In genomic region chr11:86673055-86673843, GRCh38 we compare ENCODE assay signal across 12 cellular contexts. TPM values are rescaled to one million over a fixed set of nuclear protein-coding genes. Genes with fewer than 3 reads are reported as not detected.
DNase-seq lines count a peak whose midpoint lies in the region; ATAC-seq and TF ChIP-seq lines count a peak whose summit lies in the region.
"Had no signal": no experiment of that assay in that cellular context is flagged by ENCODE, and none has a peak within 500 bp of the region (broad histone marks: within the 10 kb centered on the region; RNA-seq: fewer than 3 reads in every experiment).

No MANE protein-coding gene starts in this region.

- H3K27me3 ChIP-seq in right atrium auricular region (no peaks in the 10 kb centered on the region), muscle layer of duodenum (ENCODE audit: low read depth, low read length) (no peaks in the 10 kb centered on the region), vagina (no peaks in the 10 kb centered on the region)

- TF ChIP-seq CTCF in right atrium auricular region (IDR thresholded peaks at IDR 0.05) (no peak), vagina (IDR thresholded peaks at IDR 0.05) (no peak)

- DNase-seq in right atrium auricular region (ENCODE audit: low spot score) (no peak), cardiac septum (ENCODE audit: low spot score) (no peak), vagina (ENCODE audit: extremely low spot score in 2 of 2) (no peak), NCI-H1105 treated with DMSO at 0.1 percent for 48 hours (lab: John Stamatoyannopoulos, UW) (no peak)
- DNase-seq: NCI-H1092, NCI-H774 had no signal

- H3K27ac ChIP-seq in right atrium auricular region (peak overlapping the region; percentile 90 to 92), muscle layer of duodenum (ENCODE audit: low read length) (peak overlapping the region; percentile 86), vagina (peak overlapping the region; percentile 97)

- H3K4me1 Mint-ChIP-seq in activated T-helper 17 cell treated with anti-CD3 and anti-CD28 coated beads, Interleukin-2, amount 50 U/mL, for 72 hours: no peaks in the 10 kb centered on the region

- H3K4me3 ChIP-seq in right atrium auricular region: no peak overlapping the region
- H3K4me3 ChIP-seq in muscle layer of duodenum (ENCODE audit: low read depth in 1 of 2, low read length in 2 of 2): peak overlapping the region; percentile 32 to 72
- H3K4me3 ChIP-seq in vagina: peak overlapping the region; percentile 82 to 86
- H3K4me3 ChIP-seq: GM12878 had no signal

- intact Hi-C loops in cardiac septum (cut with DNase I): loop anchor here (5.0 kb wide), 2 partner anchors 51 to 129 kb away; partner anchors contain the start of gene PRSS23
- intact Hi-C loops in vagina (cut with DNase I): loop anchor here (10.0 kb wide), 1 partner anchor 48 kb away; no protein-coding TSS in a partner anchor

- H3K9me3 ChIP-seq in right atrium auricular region: no peaks in the 10 kb centered on the region
- H3K9me3 ChIP-seq in muscle layer of duodenum (ENCODE audit: control insufficient read depth in 1 of 2, low read length in 2 of 2): no peaks in the 10 kb centered on the region
- H3K9me3 ChIP-seq in vagina: no peaks in the 10 kb centered on the region

- peak overlapping the region; percentile 78 for H3K4me3 Mint-ChIP-seq in activated T-helper 17 cell treated with anti-CD3 and anti-CD28 coated beads, Interleukin-2, amount 50 U/mL, for 72 hours

- no peak for ATAC-seq in activated T-helper 17 cell treated with anti-CD3 and anti-CD28 coated beads, Interleukin-2, amount 50 U/mL, for 72 hours (replicated peaks)
- ATAC-seq in GM18511 (IDR thresholded peaks at IDR 0.05; ENCODE audit: unreplicated experiment): no peak
- ATAC-seq in GM19328 (IDR thresholded peaks at IDR 0.05; ENCODE audit: unreplicated experiment): no peak
- ATAC-seq: GM12878 had no signal

- no peaks in the 10 kb centered on the region for H3K36me3 Mint-ChIP-seq in activated T-helper 17 cell treated with anti-CD3 and anti-CD28 coated beads, Interleukin-2, amount 50 U/mL, for 72 hours (ENCODE audit: low read depth)

- H3K4me1 ChIP-seq in right atrium auricular region (peaks cover 0 to 35% of the 10 kb centered on the region in 2 donors), muscle layer of duodenum (ENCODE audit: control insufficient read depth in 1 of 2, insufficient read depth in 2 of 2, low read length in 2 of 2) (peaks cover 0 to 37% of the 10 kb centered on the region in 2 donors), vagina (peaks cover 22% of the 10 kb centered on the region)

- no peaks in the 10 kb centered on the region for H3K36me3 ChIP-seq in right atrium auricular region
- H3K36me3 ChIP-seq in muscle layer of duodenum (ENCODE audit: control insufficient read depth in 1 of 2, insufficient read depth in 2 of 2, low read length in 2 of 2): no peaks in the 10 kb centered on the region
- no peaks in the 10 kb centered on the region for H3K36me3 ChIP-seq in vagina

- H3K27me3 Mint-ChIP-seq in activated T-helper 17 cell treated with anti-CD3 and anti-CD28 coated beads, Interleukin-2, amount 50 U/mL, for 72 hours: peaks cover 9% of the 10 kb centered on the region

- H3K9me3 Mint-ChIP-seq in activated T-helper 17 cell treated with anti-CD3 and anti-CD28 coated beads, Interleukin-2, amount 50 U/mL, for 72 hours: no peaks in the 10 kb centered on the region
- H3K9me3 Mint-ChIP-seq: stimulated activated naive CD8-positive, alpha-beta T cell treated with anti-CD3 and anti-CD28 coated beads, Interleukin-15, Interleukin-2, amounts not matched to agents 100 ng/mL and 50 ng/mL, for 24 hours had no signal

- H3K27ac Mint-ChIP-seq in activated T-helper 17 cell treated with anti-CD3 and anti-CD28 coated beads, Interleukin-2, amount 50 U/mL, for 72 hours: no peak overlapping the region
- H3K27ac Mint-ChIP-seq: stimulated activated naive CD8-positive, alpha-beta T cell treated with anti-CD3 and anti-CD28 coated beads, Interleukin-15, Interleukin-2, amounts not matched to agents 100 ng/mL and 50 ng/mL, for 24 hours had no signal

- no peak for TF ChIP-seq POLR2A in vagina (IDR thresholded peaks at IDR 0.05)

RNA-seq across cellular contexts. Expression of gene ME3, which starts 0.8 kb away (rescaled TPM):
- total RNA-seq in right atrium auricular region (10 to 100 TPM; 20.5 to 33.1 TPM), cardiac septum (19.9 TPM), vagina (28.5 TPM)
- 1 to 10 TPM; 1.5 to 2.9 TPM for total RNA-seq in activated T-helper 17 cell treated with anti-CD3 and anti-CD28 coated beads, Interleukin-2, amount 50 U/mL, for 72 hours

Comparison
In these comparisons a context has a peak if more than half of its experiments do, and no peak if none do; other contexts are left out.
1. H3K4me3 ChIP-seq: peak in muscle layer of duodenum (2 of 2) and vagina (2 of 2); none in right atrium auricular region (0 of 2).
2. Peak in every context shown above with its lines, with median percentiles within 50 percentile points of each other: H3K27ac ChIP-seq.